In genomic region chr3:103950676-103951075, GRCh38 we compare ENCODE assay signal across 30 cellular contexts.
"Had no signal": no experiment of that assay in that cellular context is flagged by ENCODE, and none has a peak within 500 bp of the region (broad histone marks: within the 10 kb centered on the region; RNA-seq: fewer than 3 reads in every experiment).

No MANE protein-coding gene starts in this region.

- H3K36me3 ChIP-seq: adrenal gland, ascending aorta, brain microvascular endothelial cell, breast epithelium, cardiac muscle cell had no signal

- H3K4me3 ChIP-seq: adrenal gland, ascending aorta, body of pancreas, breast epithelium, cardiac muscle cell had no signal

- DNase-seq: activated effector memory CD4-positive, alpha-beta T cell treated with anti-CD3 and anti-CD28 coated beads, Interleukin-2, amount 50 U/mL, for 16 hours; activated effector memory CD4-positive, alpha-beta T cell treated with Interleukin-2 at 50 U/mL for 16 hours; activated gamma-delta T cell; activated gamma-delta T cell treated with Interleukin-2 at 50 U/mL for 16 hours; activated naive CD4-positive, alpha-beta T cell; activated naive CD4-positive, alpha-beta T cell treated with anti-CD3 and anti-CD28 coated beads for 36 hours; activated naive CD4-positive, alpha-beta T cell treated with anti-CD3 and anti-CD28 coated beads, Interleukin-2, amount 10 ng/mL, durations not matched to agents 7 days and 5 days; activated naive CD4-positive, alpha-beta T cell treated with anti-CD3 and anti-CD28 coated beads, Interleukin-2, amount 50 U/mL, for 16 hours; activated naive CD4-positive, alpha-beta T cell treated with Interleukin-2 at 50 U/mL for 16 hours; activated naive CD8-positive, alpha-beta T cell treated with anti-CD3 and anti-CD28 coated beads for 36 hours; activated naive CD8-positive, alpha-beta T cell treated with anti-CD3 and anti-CD28 coated beads, Interleukin-2, amount 10 ng/mL, durations not matched to agents 7 days and 5 days; activated naive CD8-positive, alpha-beta T cell treated with anti-CD3 and anti-CD28 coated beads, Interleukin-2, amount 50 U/mL, for 24 hours; activated T-cell treated with anti-CD3 and anti-CD28 coated beads, Interleukin-2, amount 50 U/mL, for 1 hour; activated T-cell treated with anti-CD3 and anti-CD28 coated beads, Interleukin-2, amount 50 U/mL, for 24 hours; activated T-cell treated with anti-CD3 and anti-CD28 coated beads, Interleukin-2, amount 50 U/mL, for 4 hours; activated T-cell treated with anti-CD3 and anti-CD28 coated beads, Interleukin-2, amount 50 U/mL, for 48 hours; activated T-cell treated with anti-CD3 and anti-CD28 coated beads, Interleukin-2, amount 50 U/mL, for 72 hours; adrenal gland; amniotic stem cell; amygdala; anterior cingulate cortex; aorta; body of pancreas; brain microvascular endothelial cell; caudate nucleus; central memory CD4-positive, alpha-beta T cell; cerebellar nuclear complex had no signal

- H3K9me3 ChIP-seq: adrenal gland, ascending aorta, body of pancreas, breast epithelium had no signal

- H3K4me1 ChIP-seq: adrenal gland, ascending aorta, body of pancreas, breast epithelium had no signal

- H3K27me3 ChIP-seq: adrenal gland, ascending aorta, body of pancreas, brain microvascular endothelial cell, breast epithelium, cardiac muscle cell had no signal

- H3K27ac ChIP-seq: adrenal gland, ascending aorta, body of pancreas, brain microvascular endothelial cell, breast epithelium, cardiac muscle cell had no signal
